In the genomic region with DNA sequence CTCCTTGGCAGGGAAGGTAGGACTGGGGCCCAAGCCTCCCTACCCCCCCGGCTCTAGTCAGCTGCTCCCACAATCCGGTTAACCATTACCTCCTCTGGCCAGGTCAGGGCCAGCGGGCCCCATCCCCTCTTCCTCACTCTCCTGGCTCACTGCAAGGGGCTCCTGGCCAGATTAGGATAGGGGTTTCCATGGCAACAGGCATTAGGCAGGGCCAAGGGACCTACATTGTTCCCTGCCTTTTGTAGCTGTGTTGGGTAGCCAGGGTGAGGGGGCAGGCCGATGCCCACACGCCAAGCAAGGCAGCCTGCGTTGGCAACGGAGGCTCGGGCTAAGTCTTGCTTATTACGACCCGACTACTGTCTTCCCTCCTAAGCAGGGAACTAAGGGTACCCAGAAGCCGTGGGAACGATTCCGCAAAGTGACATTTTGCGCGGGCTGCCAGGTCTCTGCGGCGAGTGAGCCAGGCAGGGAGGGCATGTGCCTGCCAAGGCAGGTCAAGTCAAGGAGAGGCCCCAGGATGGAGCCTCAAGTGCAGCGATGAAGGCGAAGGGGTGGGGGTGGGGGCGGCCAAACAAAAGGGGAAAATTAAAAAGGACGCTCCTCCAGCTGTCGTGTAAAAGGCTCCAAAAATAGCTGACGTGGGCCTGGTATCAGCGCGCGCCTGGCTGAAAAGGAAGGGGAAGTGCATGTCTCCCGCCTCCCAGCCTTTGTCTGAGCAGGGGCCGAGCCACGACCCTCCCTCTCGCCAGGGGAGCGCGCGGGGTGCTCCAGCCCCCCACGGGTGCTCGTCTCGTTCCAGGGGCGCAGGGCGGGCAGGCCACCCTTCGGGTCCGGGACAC, we compare ENCODE assay signal across 8 cellular contexts. TPM values are rescaled to one million over a fixed set of nuclear protein-coding genes. Genes with fewer than 3 reads are reported as not detected.
DNase-seq lines count a peak whose midpoint lies in the region; ATAC-seq and TF ChIP-seq lines count a peak whose summit lies in the region.

No MANE protein-coding gene starts in this region.

- TF ChIP-seq CTCF in RWPE1 (conservative IDR thresholded peaks at IDR 0.05; ENCODE audit: low read depth) (no peak), spleen (IDR thresholded peaks at IDR 0.05 in 8 of 11, conservative IDR thresholded peaks at IDR 0.05 in 3 of 11) (no peak)

- H3K27me3 ChIP-seq in spleen (replicated peaks in 1 of 7), result no peaks in the 10 kb centered on the region

- H3K4me3 Mint-ChIP-seq in central memory CD8-positive, alpha-beta T cell, result peak overlapping the region; percentile 83

- peak overlapping the region; percentile 85 to 98 (median 92) for H3K4me3 ChIP-seq in spleen

- CTCF ChIA-PET in RWPE1 (lab: Yijun Ruan, JAX), result interaction anchor here (0.6 to 1.5 kb wide), 5 partner anchors 11 to 227 kb away, joined by 3 to 8 read pairs (median 3); no protein-coding TSS in a partner anchor

- DNase-seq in RWPE1 (ENCODE audit: low spot score) (no peak), kidney glomerular epithelial cell (lab: John Stamatoyannopoulos, UW) (peak; percentile 14), spleen (peak; percentile 91)
- no peak for DNase-seq in central memory CD8-positive, alpha-beta T cell (ENCODE audit: low spot score in 2 of 2)

- H3K9me3 Mint-ChIP-seq in central memory CD8-positive, alpha-beta T cell, result no peaks in the 10 kb centered on the region

- TF ChIP-seq POLR2A in spleen (IDR thresholded peaks at IDR 0.05), result no peak

- ATAC-seq in HG02970 (IDR thresholded peaks at IDR 0.05; ENCODE audit: low FRiP score, unreplicated experiment) (peak; percentile 10), GM21381 (IDR thresholded peaks at IDR 0.05; ENCODE audit: unreplicated experiment) (no peak), GM18868 (IDR thresholded peaks at IDR 0.05; ENCODE audit: unreplicated experiment) (no peak)
- ATAC-seq in central memory CD8-positive, alpha-beta T cell (replicated peaks; ENCODE audit: extremely low read depth, poor library complexity, severe bottlenecking), result no peak

- 7 to 13% (median 9%) methylated on average over 25 to 40 of the region's 40 CpGs for WGBS in spleen, 5 donors

- peaks cover 17% of the 10 kb centered on the region for H3K4me1 ChIP-seq in ES-I3 (ENCODE audit: insufficient read depth, low read length)
- peaks cover 36 to 66% (median 59%) of the 10 kb centered on the region in 6 donors for H3K4me1 ChIP-seq in spleen

- no peaks in the 10 kb centered on the region for H3K27me3 Mint-ChIP-seq in central memory CD8-positive, alpha-beta T cell

- H3K9ac ChIP-seq in ES-I3 (ENCODE audit: low read depth, low read length), result peak overlapping the region; percentile 89

- H3K4me1 Mint-ChIP-seq in central memory CD8-positive, alpha-beta T cell, result peaks cover 59% of the 10 kb centered on the region

- H3K36me3 ChIP-seq in ES-I3 (ENCODE audit: insufficient read depth, low read length), result no peaks in the 10 kb centered on the region
- no peaks in the 10 kb centered on the region for H3K36me3 ChIP-seq in spleen

- intact Hi-C loops in spleen (cut with DNase I; ENCODE audit: low total_unique reads), result no loop called here

- H3K27ac Mint-ChIP-seq in central memory CD8-positive, alpha-beta T cell (ENCODE audit: low read depth), result peak overlapping the region; percentile 98

- POLR2A ChIA-PET in RWPE1 (lab: Yijun Ruan, JAX; ENCODE audit: low non-redundant PET), result interaction anchor here (0.6 to 1.0 kb wide), 2 partner anchors 12 to 63 kb away, joined by 3 read pairs; no protein-coding TSS in a partner anchor

- H3K27ac ChIP-seq in RWPE1 (peak overlapping the region; percentile 64), spleen (peak overlapping the region; percentile 85 to 96 (median 94))

- H3K36me3 Mint-ChIP-seq in central memory CD8-positive, alpha-beta T cell (ENCODE audit: insufficient read depth), result peaks cover 29% of the 10 kb centered on the region

- no peaks in the 10 kb centered on the region for H3K9me3 ChIP-seq in ES-I3 (ENCODE audit: control insufficient read depth, insufficient read depth, low read length)
- no peaks in the 10 kb centered on the region for H3K9me3 ChIP-seq in spleen

RNA-seq across cellular contexts. Expression of gene IDH2, which starts 0.9 kb away (rescaled TPM):
- 10 to 100 TPM; 42.8 to 70.9 (median 52.5) TPM for total RNA-seq in spleen
- polyA plus RNA-seq in spleen, result 10 to 100 TPM; 36.4 to 57.8 (median 53.5) TPM

Comparison
In these comparisons a context has a peak if more than half of its experiments do, and no peak if none do; other contexts are left out.
1. DNase-seq: peak in kidney glomerular epithelial cell (single experiment) and spleen (single experiment); none in RWPE1 (single experiment) and central memory CD8-positive, alpha-beta T cell (0 of 2).